Comparison of ENCODE assay signal across 1 cellular context in the genomic region with DNA sequence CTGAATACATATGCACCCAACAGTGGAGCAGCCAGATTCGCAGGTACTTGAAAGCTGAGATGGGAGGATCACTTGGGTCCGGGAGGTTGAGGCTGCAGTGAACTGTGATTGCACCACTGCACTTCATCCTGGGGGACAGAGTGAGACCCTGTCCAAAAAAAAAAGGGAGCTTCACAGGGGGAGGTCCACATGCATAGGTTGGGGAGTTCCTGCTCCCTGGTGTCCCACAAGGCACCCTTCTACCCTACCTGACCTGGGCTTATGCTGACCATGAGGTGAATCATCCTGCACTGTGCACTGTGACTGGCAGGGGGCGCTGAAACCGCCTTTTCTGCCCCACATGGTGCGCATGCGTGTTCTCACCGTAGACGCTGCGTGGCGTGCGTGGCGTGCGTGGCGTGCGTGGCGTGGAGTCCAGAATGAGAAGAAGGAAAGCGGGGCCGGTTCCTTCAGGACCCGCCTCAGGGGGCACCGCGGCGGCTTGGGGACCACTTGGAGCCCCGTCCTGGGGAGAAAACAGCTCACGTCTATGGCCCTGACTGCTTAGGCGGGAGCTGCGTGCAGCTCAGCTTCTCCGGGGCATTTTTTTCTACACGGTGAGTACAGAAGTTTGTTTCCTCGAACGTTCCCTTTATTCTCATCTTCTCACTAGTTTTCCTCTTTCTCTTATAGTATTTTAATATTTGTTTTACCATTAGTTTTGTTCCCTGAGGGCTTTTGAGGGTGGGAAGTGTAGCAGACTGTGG.
TF ChIP-seq lines count a peak whose summit lies in the region.

No MANE protein-coding gene starts in this region.

TF ChIP-seq in HepG2, 621 proteins besides CTCF, POLR2A, EP300 and RAD21 (continued from another document and continues in another):
- TF ChIP-seq, protein P1, sequence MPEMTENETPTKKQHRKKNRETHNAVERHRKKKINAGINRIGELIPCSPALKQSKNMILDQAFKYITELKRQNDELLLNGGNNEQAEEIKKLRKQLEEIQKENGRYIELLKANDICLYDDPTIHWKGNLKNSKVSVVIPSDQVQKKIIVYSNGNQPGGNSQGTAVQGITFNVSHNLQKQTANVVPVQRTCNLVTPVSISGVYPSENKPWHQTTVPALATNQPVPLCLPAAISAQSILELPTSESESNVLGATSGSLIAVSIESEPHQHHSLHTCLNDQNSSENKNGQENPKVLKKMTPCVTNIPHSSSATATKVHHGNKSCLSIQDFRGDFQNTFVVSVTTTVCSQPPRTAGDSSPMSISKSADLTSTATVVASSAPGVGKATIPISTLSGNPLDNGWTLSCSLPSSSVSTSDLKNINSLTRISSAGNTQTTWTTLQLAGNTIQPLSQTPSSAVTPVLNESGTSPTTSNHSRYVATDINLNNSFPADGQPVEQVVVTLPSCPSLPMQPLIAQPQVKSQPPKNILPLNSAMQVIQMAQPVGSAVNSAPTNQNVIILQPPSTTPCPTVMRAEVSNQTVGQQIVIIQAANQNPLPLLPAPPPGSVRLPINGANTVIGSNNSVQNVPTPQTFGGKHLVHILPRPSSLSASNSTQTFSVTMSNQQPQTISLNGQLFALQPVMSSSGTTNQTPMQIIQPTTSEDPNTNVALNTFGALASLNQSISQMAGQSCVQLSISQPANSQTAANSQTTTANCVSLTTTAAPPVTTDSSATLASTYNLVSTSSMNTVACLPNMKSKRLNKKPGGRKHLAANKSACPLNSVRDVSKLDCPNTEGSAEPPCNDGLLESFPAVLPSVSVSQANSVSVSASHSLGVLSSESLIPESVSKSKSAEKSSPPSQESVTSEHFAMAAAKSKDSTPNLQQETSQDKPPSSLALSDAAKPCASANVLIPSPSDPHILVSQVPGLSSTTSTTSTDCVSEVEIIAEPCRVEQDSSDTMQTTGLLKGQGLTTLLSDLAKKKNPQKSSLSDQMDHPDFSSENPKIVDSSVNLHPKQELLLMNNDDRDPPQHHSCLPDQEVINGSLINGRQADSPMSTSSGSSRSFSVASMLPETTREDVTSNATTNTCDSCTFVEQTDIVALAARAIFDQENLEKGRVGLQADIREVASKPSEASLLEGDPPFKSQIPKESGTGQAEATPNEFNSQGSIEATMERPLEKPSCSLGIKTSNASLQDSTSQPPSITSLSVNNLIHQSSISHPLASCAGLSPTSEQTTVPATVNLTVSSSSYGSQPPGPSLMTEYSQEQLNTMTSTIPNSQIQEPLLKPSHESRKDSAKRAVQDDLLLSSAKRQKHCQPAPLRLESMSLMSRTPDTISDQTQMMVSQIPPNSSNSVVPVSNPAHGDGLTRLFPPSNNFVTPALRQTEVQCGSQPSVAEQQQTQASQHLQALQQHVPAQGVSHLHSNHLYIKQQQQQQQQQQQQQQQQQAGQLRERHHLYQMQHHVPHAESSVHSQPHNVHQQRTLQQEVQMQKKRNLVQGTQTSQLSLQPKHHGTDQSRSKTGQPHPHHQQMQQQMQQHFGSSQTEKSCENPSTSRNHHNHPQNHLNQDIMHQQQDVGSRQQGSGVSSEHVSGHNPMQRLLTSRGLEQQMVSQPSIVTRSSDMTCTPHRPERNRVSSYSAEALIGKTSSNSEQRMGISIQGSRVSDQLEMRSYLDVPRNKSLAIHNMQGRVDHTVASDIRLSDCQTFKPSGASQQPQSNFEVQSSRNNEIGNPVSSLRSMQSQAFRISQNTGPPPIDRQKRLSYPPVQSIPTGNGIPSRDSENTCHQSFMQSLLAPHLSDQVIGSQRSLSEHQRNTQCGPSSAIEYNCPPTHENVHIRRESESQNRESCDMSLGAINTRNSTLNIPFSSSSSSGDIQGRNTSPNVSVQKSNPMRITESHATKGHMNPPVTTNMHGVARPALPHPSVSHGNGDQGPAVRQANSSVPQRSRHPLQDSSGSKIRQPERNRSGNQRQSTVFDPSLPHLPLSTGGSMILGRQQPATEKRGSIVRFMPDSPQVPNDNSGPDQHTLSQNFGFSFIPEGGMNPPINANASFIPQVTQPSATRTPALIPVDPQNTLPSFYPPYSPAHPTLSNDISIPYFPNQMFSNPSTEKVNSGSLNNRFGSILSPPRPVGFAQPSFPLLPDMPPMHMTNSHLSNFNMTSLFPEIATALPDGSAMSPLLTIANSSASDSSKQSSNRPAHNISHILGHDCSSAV (CRISPR knock-in tag; IDR thresholded peaks at IDR 0.05; ENCODE audit: borderline replicate concordance): no peak
- TF ChIP-seq SP4 (CRISPR knock-in tag; IDR thresholded peaks at IDR 0.05): peak; percentile 74; the same call in 1 of the 2 replicates
- peak; percentile 90 for TF ChIP-seq JUND (CRISPR knock-in tag; IDR thresholded peaks at IDR 0.05)
- peak; percentile 68; the same call in 1 of the 2 replicates for TF ChIP-seq SSRP1 (CRISPR knock-in tag; IDR thresholded peaks at IDR 0.05)
- TF ChIP-seq AGO2 (optimal IDR thresholded peaks at IDR 0.05; ENCODE audit: low read depth, low read length): no peak
- peak; percentile 37; the same call in 1 of the 2 replicates for TF ChIP-seq TSC22D2 (CRISPR knock-in tag; IDR thresholded peaks at IDR 0.05; ENCODE audit: borderline replicate concordance)
- TF ChIP-seq, protein P2, sequence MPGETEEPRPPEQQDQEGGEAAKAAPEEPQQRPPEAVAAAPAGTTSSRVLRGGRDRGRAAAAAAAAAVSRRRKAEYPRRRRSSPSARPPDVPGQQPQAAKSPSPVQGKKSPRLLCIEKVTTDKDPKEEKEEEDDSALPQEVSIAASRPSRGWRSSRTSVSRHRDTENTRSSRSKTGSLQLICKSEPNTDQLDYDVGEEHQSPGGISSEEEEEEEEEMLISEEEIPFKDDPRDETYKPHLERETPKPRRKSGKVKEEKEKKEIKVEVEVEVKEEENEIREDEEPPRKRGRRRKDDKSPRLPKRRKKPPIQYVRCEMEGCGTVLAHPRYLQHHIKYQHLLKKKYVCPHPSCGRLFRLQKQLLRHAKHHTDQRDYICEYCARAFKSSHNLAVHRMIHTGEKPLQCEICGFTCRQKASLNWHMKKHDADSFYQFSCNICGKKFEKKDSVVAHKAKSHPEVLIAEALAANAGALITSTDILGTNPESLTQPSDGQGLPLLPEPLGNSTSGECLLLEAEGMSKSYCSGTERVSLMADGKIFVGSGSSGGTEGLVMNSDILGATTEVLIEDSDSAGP (CRISPR knock-in tag; IDR thresholded peaks at IDR 0.05; ENCODE audit: borderline replicate concordance): peak; percentile 85
- TF ChIP-seq, protein P3, sequence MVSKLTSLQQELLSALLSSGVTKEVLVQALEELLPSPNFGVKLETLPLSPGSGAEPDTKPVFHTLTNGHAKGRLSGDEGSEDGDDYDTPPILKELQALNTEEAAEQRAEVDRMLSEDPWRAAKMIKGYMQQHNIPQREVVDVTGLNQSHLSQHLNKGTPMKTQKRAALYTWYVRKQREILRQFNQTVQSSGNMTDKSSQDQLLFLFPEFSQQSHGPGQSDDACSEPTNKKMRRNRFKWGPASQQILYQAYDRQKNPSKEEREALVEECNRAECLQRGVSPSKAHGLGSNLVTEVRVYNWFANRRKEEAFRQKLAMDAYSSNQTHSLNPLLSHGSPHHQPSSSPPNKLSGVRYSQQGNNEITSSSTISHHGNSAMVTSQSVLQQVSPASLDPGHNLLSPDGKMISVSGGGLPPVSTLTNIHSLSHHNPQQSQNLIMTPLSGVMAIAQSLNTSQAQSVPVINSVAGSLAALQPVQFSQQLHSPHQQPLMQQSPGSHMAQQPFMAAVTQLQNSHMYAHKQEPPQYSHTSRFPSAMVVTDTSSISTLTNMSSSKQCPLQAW (CRISPR knock-in tag; IDR thresholded peaks at IDR 0.05): peak; percentile 27; the same call in 1 of the 2 replicates
- 0 out of 2 replicates have a peak, but pooled peaks have one; percentile 26 for TF ChIP-seq ZSCAN22 (CRISPR knock-in tag; IDR thresholded peaks at IDR 0.05)
- peak; percentile 98 for TF ChIP-seq SPEN (CRISPR knock-in tag; IDR thresholded peaks at IDR 0.05; ENCODE audit: low read depth)
- TF ChIP-seq, protein P4, sequence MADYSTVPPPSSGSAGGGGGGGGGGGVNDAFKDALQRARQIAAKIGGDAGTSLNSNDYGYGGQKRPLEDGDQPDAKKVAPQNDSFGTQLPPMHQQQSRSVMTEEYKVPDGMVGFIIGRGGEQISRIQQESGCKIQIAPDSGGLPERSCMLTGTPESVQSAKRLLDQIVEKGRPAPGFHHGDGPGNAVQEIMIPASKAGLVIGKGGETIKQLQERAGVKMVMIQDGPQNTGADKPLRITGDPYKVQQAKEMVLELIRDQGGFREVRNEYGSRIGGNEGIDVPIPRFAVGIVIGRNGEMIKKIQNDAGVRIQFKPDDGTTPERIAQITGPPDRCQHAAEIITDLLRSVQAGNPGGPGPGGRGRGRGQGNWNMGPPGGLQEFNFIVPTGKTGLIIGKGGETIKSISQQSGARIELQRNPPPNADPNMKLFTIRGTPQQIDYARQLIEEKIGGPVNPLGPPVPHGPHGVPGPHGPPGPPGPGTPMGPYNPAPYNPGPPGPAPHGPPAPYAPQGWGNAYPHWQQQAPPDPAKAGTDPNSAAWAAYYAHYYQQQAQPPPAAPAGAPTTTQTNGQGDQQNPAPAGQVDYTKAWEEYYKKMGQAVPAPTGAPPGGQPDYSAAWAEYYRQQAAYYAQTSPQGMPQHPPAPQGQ (CRISPR knock-in tag; IDR thresholded peaks at IDR 0.05; ENCODE audit: borderline replicate concordance): 0 out of 2 replicates have a peak, but pooled peaks have one; percentile 46
- no peak for TF ChIP-seq KLF15 (CRISPR knock-in tag; IDR thresholded peaks at IDR 0.05; ENCODE audit: borderline replicate concordance)
- TF ChIP-seq TOPORS (CRISPR knock-in tag; IDR thresholded peaks at IDR 0.05): 0 out of 2 replicates have a peak, but pooled peaks have one; percentile 26
- TF ChIP-seq ZNF652 (CRISPR knock-in tag; IDR thresholded peaks at IDR 0.05; ENCODE audit: borderline replicate concordance, low read depth): no peak
- peak; percentile 65; the same call in 1 of the 2 replicates for TF ChIP-seq ZNF614 (CRISPR knock-in tag; IDR thresholded peaks at IDR 0.05; ENCODE audit: borderline replicate concordance)
- no peak for TF ChIP-seq SAFB2 (CRISPR knock-in tag; IDR thresholded peaks at IDR 0.05; ENCODE audit: borderline replicate concordance, low read depth)
- TF ChIP-seq ZBTB38 (CRISPR knock-in tag; IDR thresholded peaks at IDR 0.05): no peak; the same call in 1 of the 2 replicates
- no peak for TF ChIP-seq TCF7 (IDR thresholded peaks at IDR 0.05; ENCODE audit: low read depth)
- no peak for TF ChIP-seq CBX2 (IDR thresholded peaks at IDR 0.05; ENCODE audit: low read depth, low read length)
- TF ChIP-seq CBX2 (CRISPR knock-in tag; IDR thresholded peaks at IDR 0.05; ENCODE audit: low read depth): no peak
- TF ChIP-seq ERF (CRISPR knock-in tag; IDR thresholded peaks at IDR 0.05): peak; percentile 57; the same call in 1 of the 2 replicates
- peak; percentile 38; the same call in 1 of the 2 replicates for TF ChIP-seq NFKB2 (CRISPR knock-in tag; IDR thresholded peaks at IDR 0.05; ENCODE audit: borderline replicate concordance)
- no peak for TF ChIP-seq SOX13 (IDR thresholded peaks at IDR 0.05)
- peak in 1 of 2 experiments; percentile 24; a peak in 1 of 4 replicates for TF ChIP-seq SOX13 (CRISPR knock-in tag; conservative IDR thresholded peaks at IDR 0.05 in 1 of 2, IDR thresholded peaks at IDR 0.05 in 1 of 2)
- peak; percentile 60 for TF ChIP-seq YEATS4 (CRISPR knock-in tag; IDR thresholded peaks at IDR 0.05; ENCODE audit: borderline replicate concordance)
- TF ChIP-seq, protein P5, sequence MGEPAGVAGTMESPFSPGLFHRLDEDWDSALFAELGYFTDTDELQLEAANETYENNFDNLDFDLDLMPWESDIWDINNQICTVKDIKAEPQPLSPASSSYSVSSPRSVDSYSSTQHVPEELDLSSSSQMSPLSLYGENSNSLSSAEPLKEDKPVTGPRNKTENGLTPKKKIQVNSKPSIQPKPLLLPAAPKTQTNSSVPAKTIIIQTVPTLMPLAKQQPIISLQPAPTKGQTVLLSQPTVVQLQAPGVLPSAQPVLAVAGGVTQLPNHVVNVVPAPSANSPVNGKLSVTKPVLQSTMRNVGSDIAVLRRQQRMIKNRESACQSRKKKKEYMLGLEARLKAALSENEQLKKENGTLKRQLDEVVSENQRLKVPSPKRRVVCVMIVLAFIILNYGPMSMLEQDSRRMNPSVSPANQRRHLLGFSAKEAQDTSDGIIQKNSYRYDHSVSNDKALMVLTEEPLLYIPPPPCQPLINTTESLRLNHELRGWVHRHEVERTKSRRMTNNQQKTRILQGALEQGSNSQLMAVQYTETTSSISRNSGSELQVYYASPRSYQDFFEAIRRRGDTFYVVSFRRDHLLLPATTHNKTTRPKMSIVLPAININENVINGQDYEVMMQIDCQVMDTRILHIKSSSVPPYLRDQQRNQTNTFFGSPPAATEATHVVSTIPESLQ (CRISPR knock-in tag; conservative IDR thresholded peaks at IDR 0.05): no peak
- TF ChIP-seq, protein P6, sequence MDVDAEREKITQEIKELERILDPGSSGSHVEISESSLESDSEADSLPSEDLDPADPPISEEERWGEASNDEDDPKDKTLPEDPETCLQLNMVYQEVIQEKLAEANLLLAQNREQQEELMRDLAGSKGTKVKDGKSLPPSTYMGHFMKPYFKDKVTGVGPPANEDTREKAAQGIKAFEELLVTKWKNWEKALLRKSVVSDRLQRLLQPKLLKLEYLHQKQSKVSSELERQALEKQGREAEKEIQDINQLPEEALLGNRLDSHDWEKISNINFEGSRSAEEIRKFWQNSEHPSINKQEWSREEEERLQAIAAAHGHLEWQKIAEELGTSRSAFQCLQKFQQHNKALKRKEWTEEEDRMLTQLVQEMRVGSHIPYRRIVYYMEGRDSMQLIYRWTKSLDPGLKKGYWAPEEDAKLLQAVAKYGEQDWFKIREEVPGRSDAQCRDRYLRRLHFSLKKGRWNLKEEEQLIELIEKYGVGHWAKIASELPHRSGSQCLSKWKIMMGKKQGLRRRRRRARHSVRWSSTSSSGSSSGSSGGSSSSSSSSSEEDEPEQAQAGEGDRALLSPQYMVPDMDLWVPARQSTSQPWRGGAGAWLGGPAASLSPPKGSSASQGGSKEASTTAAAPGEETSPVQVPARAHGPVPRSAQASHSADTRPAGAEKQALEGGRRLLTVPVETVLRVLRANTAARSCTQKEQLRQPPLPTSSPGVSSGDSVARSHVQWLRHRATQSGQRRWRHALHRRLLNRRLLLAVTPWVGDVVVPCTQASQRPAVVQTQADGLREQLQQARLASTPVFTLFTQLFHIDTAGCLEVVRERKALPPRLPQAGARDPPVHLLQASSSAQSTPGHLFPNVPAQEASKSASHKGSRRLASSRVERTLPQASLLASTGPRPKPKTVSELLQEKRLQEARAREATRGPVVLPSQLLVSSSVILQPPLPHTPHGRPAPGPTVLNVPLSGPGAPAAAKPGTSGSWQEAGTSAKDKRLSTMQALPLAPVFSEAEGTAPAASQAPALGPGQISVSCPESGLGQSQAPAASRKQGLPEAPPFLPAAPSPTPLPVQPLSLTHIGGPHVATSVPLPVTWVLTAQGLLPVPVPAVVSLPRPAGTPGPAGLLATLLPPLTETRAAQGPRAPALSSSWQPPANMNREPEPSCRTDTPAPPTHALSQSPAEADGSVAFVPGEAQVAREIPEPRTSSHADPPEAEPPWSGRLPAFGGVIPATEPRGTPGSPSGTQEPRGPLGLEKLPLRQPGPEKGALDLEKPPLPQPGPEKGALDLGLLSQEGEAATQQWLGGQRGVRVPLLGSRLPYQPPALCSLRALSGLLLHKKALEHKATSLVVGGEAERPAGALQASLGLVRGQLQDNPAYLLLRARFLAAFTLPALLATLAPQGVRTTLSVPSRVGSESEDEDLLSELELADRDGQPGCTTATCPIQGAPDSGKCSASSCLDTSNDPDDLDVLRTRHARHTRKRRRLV (CRISPR knock-in tag; IDR thresholded peaks at IDR 0.05): no peak
- no peak for TF ChIP-seq ZNF775 (CRISPR knock-in tag; IDR thresholded peaks at IDR 0.05; ENCODE audit: borderline replicate concordance)
- TF ChIP-seq, protein P7, sequence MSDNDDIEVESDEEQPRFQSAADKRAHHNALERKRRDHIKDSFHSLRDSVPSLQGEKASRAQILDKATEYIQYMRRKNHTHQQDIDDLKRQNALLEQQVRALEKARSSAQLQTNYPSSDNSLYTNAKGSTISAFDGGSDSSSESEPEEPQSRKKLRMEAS (IDR thresholded peaks at IDR 0.05): peak; percentile 91
- TF ChIP-seq MBD4 (IDR thresholded peaks at IDR 0.05; ENCODE audit: borderline replicate concordance, low read length): no peak
